12 cellular contexts compared by ENCODE assay signal in genomic region chr6:6694825-6695710, GRCh38.
DNase-seq lines count a peak whose midpoint lies in the region; ATAC-seq, FAIRE-seq and TF ChIP-seq lines count a peak whose summit lies in the region.
"Had no signal": no experiment of that assay in that cellular context is flagged by ENCODE, and none has a peak within 500 bp of the region (broad histone marks: within the 10 kb centered on the region; RNA-seq: fewer than 3 reads in every experiment).

No MANE protein-coding gene starts in this region.

- no peak for FAIRE-seq in bronchial epithelial cell (lab: Jason Lieb, UNC)
- FAIRE-seq: A204.1, GM12878 had no signal

- TF ChIP-seq POLR2A in thyroid gland (IDR thresholded peaks at IDR 0.05): no peak

- peak; percentile 75 for DNase-seq in SIG-M5 treated with dmso at 0.1 percent for 504 hours (lab: John Stamatoyannopoulos, UW; ENCODE audit: unreplicated experiment)
- DNase-seq in SIG-M5 (lab: John Stamatoyannopoulos, UW): no peak
- DNase-seq in bronchial epithelial cell (ENCODE audit: low read depth): peak; percentile 85
- DNase-seq in left colon: peak; percentile 86 to 87
- DNase-seq in thyroid gland: peak in 1 of 2 donors; percentile 28
- DNase-seq in NCI-H345 treated with DMSO at 0.1 percent for 48 hours (lab: John Stamatoyannopoulos, UW; ENCODE audit: unreplicated experiment): no peak
- no peak for DNase-seq in cerebellum (ENCODE audit: low spot score)
- DNase-seq in RPMI8226: no peak
- DNase-seq: activated T-cell treated with anti-CD3 and anti-CD28 coated beads, Interleukin-2, amount 50 U/mL, for 72 hours had no signal

- no peaks in the 10 kb centered on the region for H3K27me3 ChIP-seq in bronchial epithelial cell (ENCODE audit: control insufficient read depth, insufficient read depth, low read length)
- H3K27me3 ChIP-seq in thyroid gland: no peaks in the 10 kb centered on the region
- H3K27me3 ChIP-seq: SJSA1 had no signal

- H3K36me3 ChIP-seq in bronchial epithelial cell (ENCODE audit: control insufficient read depth, insufficient read depth, low read length) (no peaks in the 10 kb centered on the region), thyroid gland (no peaks in the 10 kb centered on the region)
- H3K36me3 ChIP-seq: SJSA1 had no signal

- peak; percentile 54 for ATAC-seq in left colon
- ATAC-seq: activated T-cell treated with anti-CD3 and anti-CD28 coated beads, Interleukin-2, amount 50 U/mL, for 72 hours had no signal

- TF ChIP-seq CTCF in bronchial epithelial cell (IDR thresholded peaks at IDR 0.05; ENCODE audit: insufficient read depth, low read length, severe bottlenecking) (no peak), thyroid gland (IDR thresholded peaks at IDR 0.05) (no peak)

- H3K27ac ChIP-seq in thyroid gland: peak overlapping the region in 2 of 3 donors; percentile 34 to 70
- H3K27ac ChIP-seq: SJSA1 had no signal

- peaks cover 20 to 50% of the 10 kb centered on the region in 2 donors for H3K4me1 ChIP-seq in thyroid gland

- intact Hi-C loops in left colon (cut with DNase I, micrococcal nuclease): no loop called here
- intact Hi-C loops in thyroid gland (cut with DNase I): no loop called here

- no peaks in the 10 kb centered on the region for H3K9me3 ChIP-seq in thyroid gland
- H3K9me3 ChIP-seq: SJSA1 had no signal

- WGBS in thyroid gland, 2 donors: 55 to 64% methylated on average over 20 of the region's 21 CpGs

- H3K4me3 ChIP-seq in bronchial epithelial cell (ENCODE audit: low read depth, low read length) (no peak overlapping the region), thyroid gland (replicated peaks in 1 of 3) (no peak overlapping the region)
- H3K4me3 ChIP-seq: GM12878, SJSA1 had no signal

Comparison
In these comparisons a context has a peak if more than half of its experiments do, and no peak if none do; other contexts are left out.
1. DNase-seq: peak in SIG-M5 treated with dmso at 0.1 percent for 504 hours (single experiment), bronchial epithelial cell (single experiment) and left colon (2 of 2); none in SIG-M5 (single experiment), NCI-H345 treated with DMSO at 0.1 percent for 48 hours (single experiment), cerebellum (single experiment) and RPMI8226 (single experiment).